In genomic region chr11:118691926-118692830, GRCh38 we compare ENCODE assay signal across 9 cellular contexts. TPM values are rescaled to one million over a fixed set of nuclear protein-coding genes. Genes with fewer than 3 reads are reported as not detected.
DNase-seq lines count a peak whose midpoint lies in the region; ATAC-seq and TF ChIP-seq lines count a peak whose summit lies in the region.
"Had no signal": no experiment of that assay in that cellular context is flagged by ENCODE, and none has a peak within 500 bp of the region (broad histone marks: within the 10 kb centered on the region; RNA-seq: fewer than 3 reads in every experiment).

No MANE protein-coding gene starts in this region.

- peaks cover 22 to 52% (median 34%) of the 10 kb centered on the region in 3 donors for H3K4me1 ChIP-seq in esophagus squamous epithelium
- H3K4me1 ChIP-seq: SJSA1 had no signal

- intact Hi-C loops in esophagus squamous epithelium (cut with DNase I), result loop anchor here (5.0 kb wide), 2 partner anchors 95 to 265 kb away; partner anchors contain the start of gene UPK2

- TF ChIP-seq CTCF in esophagus squamous epithelium (IDR thresholded peaks at IDR 0.05) (no peak), WERI-Rb-1 (IDR thresholded peaks at IDR 0.05; ENCODE audit: low read depth, low read length) (no peak)

- H3K27me3 ChIP-seq in esophagus squamous epithelium, result no peaks in the 10 kb centered on the region
- H3K27me3 ChIP-seq in WERI-Rb-1 (ENCODE audit: insufficient read depth, low read depth, severe bottlenecking), result no peaks in the 10 kb centered on the region
- H3K27me3 ChIP-seq: SJSA1 had no signal

- H3K9me3 ChIP-seq in esophagus squamous epithelium, result no peaks in the 10 kb centered on the region
- H3K9me3 ChIP-seq in WERI-Rb-1 (ENCODE audit: severe bottlenecking), result no peaks in the 10 kb centered on the region
- H3K9me3 ChIP-seq: SJSA1 had no signal

- DNase-seq in activated CD8-positive, alpha-beta memory T cell treated with anti-CD3 and anti-CD28 coated beads for 1 hour (ENCODE audit: extremely low read depth in 1 of 2, low read depth in 1 of 2), result peak; percentile 40 to 45
- DNase-seq in esophagus squamous epithelium (lab: John Stamatoyannopoulos, UW) (no peak), NCI-H187 (lab: John Stamatoyannopoulos, UW) (no peak), WERI-Rb-1 (no peak), iPS-NIHi11 (ENCODE audit: low spot score) (no peak), NCI-H1092 treated with DMSO at 0.1 percent for 48 hours (lab: John Stamatoyannopoulos, UW) (no peak)
- peak; percentile 51 to 61 for DNase-seq in stimulated activated CD8-positive, alpha-beta memory T cell treated with anti-CD3 and anti-CD28 coated beads, Interleukin-15, amount 100 ng/mL, for 4 hours (ENCODE audit: low read depth in 2 of 2)

- H3K27ac ChIP-seq in esophagus squamous epithelium (peak overlapping the region; percentile 72 to 78 (median 74)), WERI-Rb-1 (no peak overlapping the region)
- H3K27ac ChIP-seq: SJSA1 had no signal

- 31 to 49% methylated on average over 12 to 13 of the region's 15 CpGs for WGBS in esophagus squamous epithelium, 2 donors

- H3K4me3 ChIP-seq in esophagus squamous epithelium (no peak overlapping the region), WERI-Rb-1 (ENCODE audit: low read depth, low read length) (no peak overlapping the region)
- H3K4me3 ChIP-seq: SJSA1 had no signal

- TF ChIP-seq POLR2A in esophagus squamous epithelium (IDR thresholded peaks at IDR 0.05), result no peak

- H3K36me3 ChIP-seq in esophagus squamous epithelium, result no peaks in the 10 kb centered on the region
- no peaks in the 10 kb centered on the region for H3K36me3 ChIP-seq in WERI-Rb-1
- H3K36me3 ChIP-seq: SJSA1 had no signal

- peak; percentile 29 for ATAC-seq in HG03439 (IDR thresholded peaks at IDR 0.05; ENCODE audit: unreplicated experiment)

RNA-seq across cellular contexts. Expression of gene TREH, which starts 12.7 kb away (rescaled TPM):
- total RNA-seq in esophagus squamous epithelium, result under 1 TPM in 2 of 4 donors, not detected in 2; 0.09 to 0.57 TPM
- total RNA-seq: SJSA1 had no signal

Comparison
In these comparisons a context has a peak if more than half of its experiments do, and no peak if none do; other contexts are left out.
1. DNase-seq: peak in activated CD8-positive, alpha-beta memory T cell treated with anti-CD3 and anti-CD28 coated beads for 1 hour (2 of 2) and stimulated activated CD8-positive, alpha-beta memory T cell treated with anti-CD3 and anti-CD28 coated beads, Interleukin-15, amount 100 ng/mL, for 4 hours (2 of 2); none in esophagus squamous epithelium (single experiment), NCI-H187 (0 of 2), WERI-Rb-1 (single experiment), iPS-NIHi11 (single experiment) and NCI-H1092 treated with DMSO at 0.1 percent for 48 hours (single experiment).